Comparison of ENCODE assay signal across 1 cellular context in genomic region chr11:112024778-112025678, GRCh38.
A peak's percentile ranks its signal among the peaks of the same experiment; 100 is the strongest.
TF ChIP-seq lines count a peak whose summit lies in the region.

Gene DLAT, plus strand, starts transcription at chr11:112025408. Its CDS starts 65 bp downstream, at chr11:112025473.

TF ChIP-seq in K562, 482 proteins besides CTCF, POLR2A, EP300 and RAD21 (continued from another document):
- TF ChIP-seq, protein P1, sequence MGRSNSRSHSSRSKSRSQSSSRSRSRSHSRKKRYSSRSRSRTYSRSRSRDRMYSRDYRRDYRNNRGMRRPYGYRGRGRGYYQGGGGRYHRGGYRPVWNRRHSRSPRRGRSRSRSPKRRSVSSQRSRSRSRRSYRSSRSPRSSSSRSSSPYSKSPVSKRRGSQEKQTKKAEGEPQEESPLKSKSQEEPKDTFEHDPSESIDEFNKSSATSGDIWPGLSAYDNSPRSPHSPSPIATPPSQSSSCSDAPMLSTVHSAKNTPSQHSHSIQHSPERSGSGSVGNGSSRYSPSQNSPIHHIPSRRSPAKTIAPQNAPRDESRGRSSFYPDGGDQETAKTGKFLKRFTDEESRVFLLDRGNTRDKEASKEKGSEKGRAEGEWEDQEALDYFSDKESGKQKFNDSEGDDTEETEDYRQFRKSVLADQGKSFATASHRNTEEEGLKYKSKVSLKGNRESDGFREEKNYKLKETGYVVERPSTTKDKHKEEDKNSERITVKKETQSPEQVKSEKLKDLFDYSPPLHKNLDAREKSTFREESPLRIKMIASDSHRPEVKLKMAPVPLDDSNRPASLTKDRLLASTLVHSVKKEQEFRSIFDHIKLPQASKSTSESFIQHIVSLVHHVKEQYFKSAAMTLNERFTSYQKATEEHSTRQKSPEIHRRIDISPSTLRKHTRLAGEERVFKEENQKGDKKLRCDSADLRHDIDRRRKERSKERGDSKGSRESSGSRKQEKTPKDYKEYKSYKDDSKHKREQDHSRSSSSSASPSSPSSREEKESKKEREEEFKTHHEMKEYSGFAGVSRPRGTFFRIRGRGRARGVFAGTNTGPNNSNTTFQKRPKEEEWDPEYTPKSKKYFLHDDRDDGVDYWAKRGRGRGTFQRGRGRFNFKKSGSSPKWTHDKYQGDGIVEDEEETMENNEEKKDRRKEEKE (IDR thresholded peaks at IDR 0.05; ENCODE audit: borderline replicate concordance in 1 of 2, control insufficient read depth in 1 of 2, low read depth in 2 of 2, low read length in 1 of 2): no peak
- TF ChIP-seq, protein P2, sequence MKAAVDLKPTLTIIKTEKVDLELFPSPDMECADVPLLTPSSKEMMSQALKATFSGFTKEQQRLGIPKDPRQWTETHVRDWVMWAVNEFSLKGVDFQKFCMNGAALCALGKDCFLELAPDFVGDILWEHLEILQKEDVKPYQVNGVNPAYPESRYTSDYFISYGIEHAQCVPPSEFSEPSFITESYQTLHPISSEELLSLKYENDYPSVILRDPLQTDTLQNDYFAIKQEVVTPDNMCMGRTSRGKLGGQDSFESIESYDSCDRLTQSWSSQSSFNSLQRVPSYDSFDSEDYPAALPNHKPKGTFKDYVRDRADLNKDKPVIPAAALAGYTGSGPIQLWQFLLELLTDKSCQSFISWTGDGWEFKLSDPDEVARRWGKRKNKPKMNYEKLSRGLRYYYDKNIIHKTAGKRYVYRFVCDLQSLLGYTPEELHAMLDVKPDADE (conservative IDR thresholded peaks at IDR 0.05; ENCODE audit: control insufficient read depth, low read depth, low read length): peak; percentile 31
- no peak for TF ChIP-seq STAT5B (CRISPR knock-in tag; IDR thresholded peaks at IDR 0.05)
